In genomic region chr18:31819106-31819924, GRCh38 we compare ENCODE assay signal across 9 cellular contexts. TPM values are rescaled to one million over a fixed set of nuclear protein-coding genes. Genes with fewer than 3 reads are reported as not detected.
DNase-seq lines count a peak whose midpoint lies in the region; ATAC-seq and TF ChIP-seq lines count a peak whose summit lies in the region.
"Had no signal": no experiment of that assay in that cellular context is flagged by ENCODE, and none has a peak within 500 bp of the region (broad histone marks: within the 10 kb centered on the region; RNA-seq: fewer than 3 reads in every experiment).

No MANE protein-coding gene starts in this region.

- H3K4me3 ChIP-seq in neural cell (ENCODE audit: low read length), result no peak overlapping the region
- H3K4me3 ChIP-seq: BLaER1 had no signal

- peak; percentile 87 for TF ChIP-seq CTCF in neural cell (IDR thresholded peaks at IDR 0.05; ENCODE audit: poor library complexity, severe bottlenecking)

- no peaks in the 10 kb centered on the region for H3F3A ChIP-seq in neural cell (ENCODE audit: insufficient read depth, low read length, poor library complexity, severe bottlenecking)

- H3K36me3 ChIP-seq in neural cell (ENCODE audit: insufficient read depth, low read length), result no peaks in the 10 kb centered on the region
- H3K36me3 ChIP-seq: BLaER1 had no signal

- H2AFZ ChIP-seq in neural cell (ENCODE audit: low read depth, low read length), result no peak overlapping the region

- no peaks in the 10 kb centered on the region for H3K79me2 ChIP-seq in neural cell (replicated peaks; ENCODE audit: insufficient read depth, low read length)

- H3K9me2 ChIP-seq in neural cell (ENCODE audit: insufficient read depth, low read length), result no peaks in the 10 kb centered on the region

- no peaks in the 10 kb centered on the region for H3K9me3 ChIP-seq in neural cell (ENCODE audit: low read length)
- H3K9me3 ChIP-seq: BLaER1 had no signal

- no peak overlapping the region for H3K4me2 ChIP-seq in neural cell (ENCODE audit: low read length)
- H3K4me2 ChIP-seq: BLaER1 had no signal

- no peak overlapping the region for H3K9ac ChIP-seq in neural cell (ENCODE audit: low read length)
- H3K9ac ChIP-seq: BLaER1 had no signal

- no peaks in the 10 kb centered on the region for H4K20me1 ChIP-seq in neural cell (ENCODE audit: insufficient read depth)
- H4K20me1 ChIP-seq: BLaER1 had no signal

- H3K27ac ChIP-seq in neural cell (ENCODE audit: low read length), result no peak overlapping the region
- H3K27ac ChIP-seq: BLaER1 had no signal

- DNase-seq in DMS153 treated with DMSO at 0.1 percent for 48 hours (lab: John Stamatoyannopoulos, UW; ENCODE audit: unreplicated experiment) (peak; percentile 16), DMS153 (lab: John Stamatoyannopoulos, UW) (no peak), LHCN-M2 (ENCODE audit: low read depth) (peak; percentile 41), RPMI8226 (peak; percentile 68), islet precursor cell (no peak)

- ATAC-seq in GM21526 (IDR thresholded peaks at IDR 0.05; ENCODE audit: low FRiP score, unreplicated experiment) (peak; percentile 81), esophagus mucosa (peak; percentile 72)

- peak; percentile 88 for TF ChIP-seq RAD21 in neural cell (conservative IDR thresholded peaks at IDR 0.05)

- H3K27me3 ChIP-seq in neural cell (ENCODE audit: insufficient read depth, low read depth, low read length), result no peaks in the 10 kb centered on the region
- H3K27me3 ChIP-seq: BLaER1 had no signal

- no peak for TF ChIP-seq EP300 in neural cell (conservative IDR thresholded peaks at IDR 0.05; ENCODE audit: poor library complexity, severe bottlenecking)

TF ChIP-seq in neural cell, 6 proteins besides CTCF, POLR2A, EP300 and RAD21:
- TF ChIP-seq SMC3 (conservative IDR thresholded peaks at IDR 0.05; ENCODE audit: poor library complexity) (peak; percentile 90), EZH2 (IDR thresholded peaks at IDR 0.05; ENCODE audit: borderline replicate concordance, insufficient read depth, low read length, poor library complexity, severe bottlenecking) (no peak)
TF ChIP-seq in neural cell: peak in this region for 1.

RNA-seq across cellular contexts. Expression of gene SLC25A52, which starts 58.6 kb away (rescaled TPM):
- total RNA-seq in LHCN-M2 (2014; rRNA removed) (not detected in 2 replicates), esophagus mucosa (not detected)
- polyA plus RNA-seq in LHCN-M2 (2012), result not detected
- not detected in 2 replicates for polyA plus RNA-seq in neural cell
- 0.69 TPM in 1 of 2 replicates, not detected in the other for polyA minus RNA-seq in neural cell

Comparison
In these comparisons a context has a peak if more than half of its experiments do, and no peak if none do; other contexts are left out.
1. DNase-seq: peak in DMS153 treated with DMSO at 0.1 percent for 48 hours (single experiment), LHCN-M2 (single experiment) and RPMI8226 (single experiment); none in DMS153 (single experiment) and islet precursor cell (single experiment).